ENCODE assay signal across 15 cellular contexts in the genomic region with DNA sequence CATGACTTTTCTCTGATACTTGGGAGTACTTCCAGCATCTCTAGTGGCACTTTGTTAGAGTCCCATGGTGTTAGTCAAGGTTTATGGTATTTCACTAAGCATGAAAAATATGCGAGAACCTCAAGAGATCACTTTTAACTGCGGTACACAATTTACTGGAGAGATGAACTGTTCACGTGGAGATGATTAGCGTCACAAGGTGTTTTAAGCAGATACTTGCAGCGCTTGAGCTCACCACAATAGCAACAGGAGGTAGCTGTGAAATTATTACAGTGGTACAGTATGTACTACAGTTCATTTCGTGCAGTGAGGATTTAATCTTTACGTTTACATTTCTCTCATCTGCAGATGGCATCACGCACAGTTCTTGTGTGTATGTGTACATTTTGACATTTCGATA. TPM values are rescaled to one million over a fixed set of nuclear protein-coding genes. Genes with fewer than 3 reads are reported as not detected.
A peak's percentile ranks its signal among the peaks of the same experiment; 100 is the strongest.
DNase-seq lines count a peak whose midpoint lies in the region; ATAC-seq and TF ChIP-seq lines count a peak whose summit lies in the region.
"Had no signal": no experiment of that assay in that cellular context is flagged by ENCODE, and none has a peak within 500 bp of the region (broad histone marks: within the 10 kb centered on the region; RNA-seq: fewer than 3 reads in every experiment).

No MANE protein-coding gene starts in this region.

- H3K27ac ChIP-seq in right cardiac atrium (ENCODE audit: low read length) (no peak overlapping the region), muscle layer of duodenum (ENCODE audit: low read length) (peak overlapping the region; percentile 56), transverse colon (peak overlapping the region; percentile 97 to 99 (median 98))
- H3K27ac ChIP-seq: C4-2B, RWPE1, SK-N-MC had no signal

- H3K36me3 ChIP-seq in muscle layer of duodenum (ENCODE audit: control insufficient read depth in 1 of 2, insufficient read depth in 2 of 2, low read length in 2 of 2) (no peaks in the 10 kb centered on the region), transverse colon (no peaks in the 10 kb centered on the region)

- 72% methylated on average over 9 of the region's 9 CpGs for WGBS in right cardiac atrium
- 67 to 80% methylated on average over 9 of the region's 9 CpGs for WGBS in transverse colon (ENCODE audit: low coverage in 1 of 2), 2 donors

- in situ Hi-C loops in transverse colon (cut with MboI; ENCODE audit: low pct_ligation_motif_present in 1 of 4, low pct_unique_long_range_greater_than_20kb in 1 of 4, low sequenced_read_pairs in 3 of 4), result no loop called here

- TF ChIP-seq EP300 in transverse colon (IDR thresholded peaks at IDR 0.05; ENCODE audit: low read depth), result peak; percentile 97

- TF ChIP-seq CTCF in choroid plexus epithelial cell (conservative IDR thresholded peaks at IDR 0.05; ENCODE audit: low read depth, low read length) (no peak), transverse colon (IDR thresholded peaks at IDR 0.05) (no peak)

- H3K36me3 Mint-ChIP-seq in stimulated activated naive B cell treated with anti-CD40 and anti-IgM and Interleukin-4, amounts not matched to agents 10 μg/mL and 1 μg/mL and 100 μg/mL, for 72 hours, result no peaks in the 10 kb centered on the region

- no peak overlapping the region for H3K27ac Mint-ChIP-seq in stimulated activated naive B cell treated with anti-CD40 and anti-IgM and Interleukin-4, amounts not matched to agents 10 μg/mL and 1 μg/mL and 100 μg/mL, for 72 hours
- H3K27ac Mint-ChIP-seq: H9 had no signal

- no peak overlapping the region for H3K4me3 ChIP-seq in right cardiac atrium (ENCODE audit: low read length)
- no peak overlapping the region for H3K4me3 ChIP-seq in choroid plexus epithelial cell (ENCODE audit: low read depth, low read length)
- H3K4me3 ChIP-seq in muscle layer of duodenum (ENCODE audit: low read depth in 1 of 2, low read length in 2 of 2), result no peak overlapping the region
- no peak overlapping the region for H3K4me3 ChIP-seq in transverse colon
- H3K4me3 ChIP-seq: SK-N-MC had no signal

- H3K4me1 ChIP-seq in right cardiac atrium (ENCODE audit: control insufficient read depth, insufficient read depth, low read length) (peaks cover 15% of the 10 kb centered on the region), muscle layer of duodenum (ENCODE audit: control insufficient read depth in 1 of 2, insufficient read depth in 2 of 2, low read length in 2 of 2) (peaks cover 0 to 28% of the 10 kb centered on the region in 2 donors), transverse colon (peaks cover 3 to 42% (median 11%) of the 10 kb centered on the region in 4 donors)

- peaks cover 25 to 35% of the 10 kb centered on the region in 2 donors for H3K27me3 Mint-ChIP-seq in stimulated activated naive B cell treated with anti-CD40 and anti-IgM and Interleukin-4, amounts not matched to agents 10 μg/mL and 1 μg/mL and 100 μg/mL, for 72 hours

- peaks cover 0 to 6% of the 10 kb centered on the region in 2 donors for H3K9me3 Mint-ChIP-seq in stimulated activated naive B cell treated with anti-CD40 and anti-IgM and Interleukin-4, amounts not matched to agents 10 μg/mL and 1 μg/mL and 100 μg/mL, for 72 hours
- H3K9me3 Mint-ChIP-seq: H9 had no signal

- no peak for TF ChIP-seq POLR2A in transverse colon (IDR thresholded peaks at IDR 0.05)

- DNase-seq in Right ventricle myocardium superior (no peak), right cardiac atrium (no peak), choroid plexus epithelial cell (ENCODE audit: low read depth) (peak; percentile 51), transverse colon (no peak), NCI-H748 (lab: John Stamatoyannopoulos, UW; ENCODE audit: unreplicated experiment) (no peak), NCI-H446 (lab: John Stamatoyannopoulos, UW) (no peak)
- no peak for DNase-seq in stimulated activated naive B cell treated with anti-CD40 and anti-IgM and Interleukin-4, amounts not matched to agents 10 μg/mL and 1 μg/mL and 100 μg/mL, for 72 hours
- DNase-seq: H9; NCI-H1694; NCI-H526 treated with DMSO at 0.1 percent for 48 hours; NK-92 treated with Interleukin-12 subunit alpha and Interleukin-12 subunit beta, amount 100 ng/mL, for 24 hours had no signal

- H3K4me1 Mint-ChIP-seq in stimulated activated naive B cell treated with anti-CD40 and anti-IgM and Interleukin-4, amounts not matched to agents 10 μg/mL and 1 μg/mL and 100 μg/mL, for 72 hours, result peaks cover 2 to 4% of the 10 kb centered on the region in 2 donors

- no peaks in the 10 kb centered on the region for H3K9me3 ChIP-seq in right cardiac atrium (ENCODE audit: control insufficient read depth, low read length)
- no peaks in the 10 kb centered on the region for H3K9me3 ChIP-seq in muscle layer of duodenum (ENCODE audit: control insufficient read depth in 1 of 2, low read length in 2 of 2)
- H3K9me3 ChIP-seq in transverse colon, result no peaks in the 10 kb centered on the region

- intact Hi-C loops in Right ventricle myocardium superior (cut with DNase I), result no loop called here
- intact Hi-C loops in right cardiac atrium (cut with DNase I), result no loop called here
- intact Hi-C loops in transverse colon (cut with DNase I; ENCODE audit: low total_unique reads), result no loop called here

- H3K4me3 Mint-ChIP-seq in stimulated activated naive B cell treated with anti-CD40 and anti-IgM and Interleukin-4, amounts not matched to agents 10 μg/mL and 1 μg/mL and 100 μg/mL, for 72 hours, result no peak overlapping the region
- H3K4me3 Mint-ChIP-seq: H9 had no signal

- ATAC-seq in Right ventricle myocardium superior (ENCODE audit: poor library complexity) (peak; percentile 38), right cardiac atrium (no peak)
- ATAC-seq in stimulated activated naive B cell treated with anti-CD40 and anti-IgM and Interleukin-4, amounts not matched to agents 10 μg/mL and 1 μg/mL and 100 μg/mL, for 72 hours (replicated peaks), result no peak

- H3K27me3 ChIP-seq in right cardiac atrium (ENCODE audit: control insufficient read depth, insufficient read depth) (no peaks in the 10 kb centered on the region), muscle layer of duodenum (ENCODE audit: low read depth, low read length) (no peaks in the 10 kb centered on the region), transverse colon (no peaks in the 10 kb centered on the region)

RNA-seq across cellular contexts. Expression of a gene that starts 4.5 kb away (rescaled TPM):
- total RNA-seq in Right ventricle myocardium superior (61.2 TPM), right cardiac atrium (100 to 1,000 TPM in 1 of 4 donors, 10 to 100 TPM in 3; 61.4 to 116 (median 76.5) TPM), transverse colon (10 to 100 TPM; 34.3 to 82.0 (median 45.1) TPM)
- 30.6 TPM for polyA plus RNA-seq in right cardiac atrium
